In genomic region chr14:52153939-52154338, GRCh38 we compare ENCODE assay signal across 17 cellular contexts.
DNase-seq lines count a peak whose midpoint lies in the region; ATAC-seq and TF ChIP-seq lines count a peak whose summit lies in the region.
"Had no signal": no experiment of that assay in that cellular context is flagged by ENCODE, and none has a peak within 500 bp of the region (broad histone marks: within the 10 kb centered on the region; RNA-seq: fewer than 3 reads in every experiment).

No MANE protein-coding gene starts in this region.

- no peaks in the 10 kb centered on the region for H3K27me3 ChIP-seq in SJCRH30
- H3K27me3 ChIP-seq in A673 (replicated peaks; ENCODE audit: insufficient read depth, low read depth, low read length, poor library complexity): peaks cover 14% of the 10 kb centered on the region
- H3K27me3 ChIP-seq: Peyer's patch, tibial nerve had no signal

- H3K27ac ChIP-seq in SJCRH30 (no peak overlapping the region), A673 (ENCODE audit: low read depth, low read length, poor library complexity, severe bottlenecking) (no peak overlapping the region)
- H3K27ac ChIP-seq: KMS-11, Peyer's patch, tibial nerve had no signal

- ATAC-seq in mucosa of descending colon (peak; percentile 44), left ventricle myocardium superior (no peak)
- ATAC-seq: left cardiac atrium had no signal

- TF ChIP-seq CTCF in mucosa of descending colon (IDR thresholded peaks at IDR 0.05) (no peak), A673 (conservative IDR thresholded peaks at IDR 0.05; ENCODE audit: low read depth, low read length) (no peak)

- intact Hi-C loops in mucosa of descending colon (cut with DNase I, micrococcal nuclease): no loop called here
- intact Hi-C loops in A673 (cut with micrococcal nuclease; ENCODE audit: unreplicated experiment): no loop called here
- intact Hi-C loops in left ventricle myocardium superior (cut with micrococcal nuclease): no loop called here

- H3K4me1 ChIP-seq in SJCRH30: no peaks in the 10 kb centered on the region
- H3K4me1 ChIP-seq in mucosa of descending colon (ENCODE audit: low read depth): no peaks in the 10 kb centered on the region
- H3K4me1 ChIP-seq in A673 (ENCODE audit: insufficient read depth, low read length, poor library complexity, severe bottlenecking): no peaks in the 10 kb centered on the region
- H3K4me1 ChIP-seq: Peyer's patch had no signal

- no peaks in the 10 kb centered on the region for H3K9me3 ChIP-seq in SJCRH30 (replicated peaks)
- H3K9me3 ChIP-seq in mucosa of descending colon: no peaks in the 10 kb centered on the region
- no peaks in the 10 kb centered on the region for H3K9me3 ChIP-seq in A673 (ENCODE audit: low read depth, low read length, poor library complexity, severe bottlenecking)
- H3K9me3 ChIP-seq: Peyer's patch, tibial nerve had no signal

- DNase-seq in COR-L47 (lab: John Stamatoyannopoulos, UW) (peak; percentile 44), NCI-H1436 (lab: John Stamatoyannopoulos, UW) (peak; percentile 19), SJCRH30 (peak; percentile 7 to 41), mucosa of descending colon (no peak), A673 (ENCODE audit: low spot score) (no peak), left ventricle myocardium superior (no peak), GM19238 (ENCODE audit: insufficient read length, low spot score) (no peak)
- DNase-seq: activated B cell treated with CpG ODN at 0.5 μM for 24 hours; activated CD4-positive, alpha-beta T cell treated with anti-CD3 and anti-CD28 coated beads, Interleukin-2, amount 50 U/mL, for 48 hours; activated naive CD4-positive, alpha-beta T cell treated with Interleukin-2 at 50 U/mL for 16 hours; effector memory CD4-positive, alpha-beta T cell; left cardiac atrium; NCI-H2227 treated with DMSO at 0.1 percent for 48 hours; Peyer's patch; stimulated activated naive CD4-positive, alpha-beta T cell had no signal

- H3K36me3 ChIP-seq in SJCRH30: no peaks in the 10 kb centered on the region
- no peaks in the 10 kb centered on the region for H3K36me3 ChIP-seq in mucosa of descending colon (ENCODE audit: low read depth)
- H3K36me3 ChIP-seq in A673 (ENCODE audit: insufficient read depth, low read length, poor library complexity, severe bottlenecking): no peaks in the 10 kb centered on the region
- H3K36me3 ChIP-seq: Peyer's patch, tibial nerve had no signal

- no TSS peak for BruUV-seq in A673 (replicated peaks; lab: Mats Ljungman, UMichigan)

- H3K4me3 ChIP-seq in SJCRH30 (no peak overlapping the region), mucosa of descending colon (no peak overlapping the region), A673 (ENCODE audit: low read depth, low read length, poor library complexity, severe bottlenecking) (no peak overlapping the region)
- H3K4me3 ChIP-seq: Peyer's patch, tibial nerve had no signal

- POLR2A ChIA-PET in A673 (lab: Charles Lee; ENCODE audit: low non-redundant PET): interaction anchor here (0.6 kb wide), 1 partner anchor 54 kb away, joined by 4 read pairs; no protein-coding TSS in a partner anchor

- CTCF ChIA-PET in A673 (lab: Charles Lee): no interaction called here

Comparison
In these comparisons a context has a peak if more than half of its experiments do, and no peak if none do; other contexts are left out.
1. DNase-seq: peak in COR-L47 (single experiment), NCI-H1436 (single experiment) and SJCRH30 (2 of 2); none in mucosa of descending colon (0 of 3), A673 (single experiment), left ventricle myocardium superior (single experiment) and GM19238 (single experiment).